20 cellular contexts compared by ENCODE assay signal in the genomic region with DNA sequence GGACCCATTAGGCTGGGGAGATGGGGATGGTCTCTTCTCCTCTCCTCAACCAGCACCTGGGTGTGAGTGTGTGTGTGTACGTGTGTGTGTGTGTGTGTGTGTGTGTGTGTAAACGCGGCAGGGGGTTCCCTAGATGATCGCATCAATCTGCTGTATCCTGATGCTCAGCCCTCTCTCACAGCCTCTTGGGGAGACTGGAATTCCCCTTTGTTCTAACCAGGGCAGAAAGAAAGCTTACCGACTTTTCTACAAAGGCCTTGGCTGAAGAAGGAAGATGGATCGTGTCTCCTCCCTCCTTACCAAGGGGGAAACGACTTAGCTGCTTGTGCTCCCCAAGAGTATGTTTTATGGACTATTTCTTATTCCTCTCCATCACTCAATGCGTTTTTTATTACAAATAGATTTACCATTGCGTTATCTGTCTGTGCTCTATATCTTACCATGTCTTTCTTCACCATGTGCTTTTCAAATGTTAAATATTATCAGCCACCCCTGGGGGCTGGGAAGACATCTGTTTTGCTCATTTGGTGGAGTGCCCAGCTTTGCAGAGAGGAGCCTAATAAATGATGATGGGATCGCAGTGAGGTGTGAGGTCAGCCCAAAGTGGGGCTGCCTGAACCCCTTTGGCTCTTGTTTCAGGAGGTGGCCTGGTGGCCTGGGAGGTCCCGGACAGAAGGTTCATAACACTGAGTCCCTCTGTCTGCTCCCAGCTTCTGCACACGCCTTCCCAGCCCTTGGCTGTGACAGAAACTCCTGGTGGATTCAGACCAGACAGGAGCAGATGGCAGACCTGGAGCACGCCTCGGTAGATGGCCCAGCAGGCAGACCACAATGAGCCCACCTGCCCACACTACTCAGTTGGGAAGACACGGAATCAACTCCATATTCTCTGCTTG.
DNase-seq lines count a peak whose midpoint lies in the region; ATAC-seq and TF ChIP-seq lines count a peak whose summit lies in the region.
"Had no signal": no experiment of that assay in that cellular context is flagged by ENCODE, and none has a peak within 500 bp of the region (broad histone marks: within the 10 kb centered on the region; RNA-seq: fewer than 3 reads in every experiment).

No MANE protein-coding gene starts in this region.

- H3K4me1 ChIP-seq in SK-N-SH (ENCODE audit: control insufficient read depth in 1 of 2, insufficient read depth in 2 of 2, low read depth in 1 of 2, low read length in 1 of 2) (peaks cover 0 to 23% of the 10 kb centered on the region in 2 experiments; a peak in 3 of 4 replicates), subcutaneous abdominal adipose tissue (ENCODE audit: control insufficient read depth in 5 of 5, insufficient read depth in 5 of 5, low read length in 5 of 5) (peaks cover 14 to 66% (median 51%) of the 10 kb centered on the region in 5 donors), spleen (peaks cover 4 to 25% (median 12%) of the 10 kb centered on the region in 6 donors)
- H3K4me1 ChIP-seq: SJSA1 had no signal

- H3K4me3 ChIP-seq in SK-N-SH (ENCODE audit: low read depth in 2 of 2, low read length in 1 of 2) = no peak overlapping the region
- no peak overlapping the region for H3K4me3 ChIP-seq in subcutaneous abdominal adipose tissue (ENCODE audit: low read depth in 1 of 5, low read length in 5 of 5)
- H3K4me3 ChIP-seq in spleen = no peak overlapping the region
- H3K4me3 ChIP-seq: SJSA1 had no signal

- 64% methylated on average over 13 of the region's 15 CpGs for WGBS in SK-N-SH (ENCODE audit: low lambda C conversion rate)
- WGBS in spleen, 5 donors = 84 to 87% (median 86%) methylated on average over 15 of the region's 15 CpGs

- peaks cover 6% of the 10 kb centered on the region for H3K27me3 Mint-ChIP-seq in glutamatergic neuron (ENCODE audit: unreplicated experiment)
- peaks cover 63% of the 10 kb centered on the region for H3K27me3 Mint-ChIP-seq in stimulated activated memory B cell treated with anti-CD40 and anti-IgM and Interleukin-4, amounts not matched to agents 10 μg/mL and 1 μg/mL and 100 μg/mL, for 72 hours
- H3K27me3 Mint-ChIP-seq: CD4-positive, CD25-positive, alpha-beta regulatory T cell had no signal

- POLR2A ChIA-PET in SK-N-SH (lab: Yijun Ruan, JAX) = interaction anchor here (1.1 kb wide), 1 partner anchor 59 kb away, joined by 3 read pairs; no protein-coding TSS in a partner anchor

- no peak for TF ChIP-seq CTCF in SK-N-SH (IDR thresholded peaks at IDR 0.05)
- TF ChIP-seq CTCF in glutamatergic neuron (IDR thresholded peaks at IDR 0.05; ENCODE audit: partially characterized antibody, unreplicated experiment) = no peak
- no peak for TF ChIP-seq CTCF in spleen (IDR thresholded peaks at IDR 0.05 in 8 of 11, conservative IDR thresholded peaks at IDR 0.05 in 3 of 11)

- H4K20me1 ChIP-seq in SK-N-SH (ENCODE audit: insufficient read depth) = peaks cover 16% of the 10 kb centered on the region

- ATAC-seq in stimulated activated memory B cell treated with anti-CD40 and anti-IgM and Interleukin-4, amounts not matched to agents 10 μg/mL and 1 μg/mL and 100 μg/mL, for 72 hours = no peak
- ATAC-seq: HCT116, PC-3 had no signal

- intact Hi-C loops in spleen (cut with DNase I; ENCODE audit: low total_unique reads) = no loop called here

- TF ChIP-seq POLR2A in spleen (IDR thresholded peaks at IDR 0.05) = no peak

- H3K4me3 Mint-ChIP-seq in glutamatergic neuron (ENCODE audit: unreplicated experiment) = peak overlapping the region; percentile 74
- H3K4me3 Mint-ChIP-seq in stimulated activated memory B cell treated with anti-CD40 and anti-IgM and Interleukin-4, amounts not matched to agents 10 μg/mL and 1 μg/mL and 100 μg/mL, for 72 hours = no peak overlapping the region
- H3K4me3 Mint-ChIP-seq: B cell; CD4-positive, CD25-positive, alpha-beta regulatory T cell had no signal

- H3K27me3 ChIP-seq in SK-N-SH (ENCODE audit: insufficient read depth) (no peaks in the 10 kb centered on the region), subcutaneous abdominal adipose tissue (ENCODE audit: control insufficient read depth in 5 of 5, insufficient read depth in 4 of 5, low read length in 5 of 5) (no peaks in the 10 kb centered on the region), spleen (replicated peaks in 1 of 7) (peaks cover 0 to 39% (median 0%) of the 10 kb centered on the region in 7 donors)
- H3K27me3 ChIP-seq: SJSA1 had no signal

- H3K36me3 ChIP-seq in SK-N-SH (replicated peaks in 1 of 2; ENCODE audit: control insufficient read depth in 1 of 2, insufficient read depth in 2 of 2, low read length in 1 of 2) = peaks cover 0 to 28% of the 10 kb centered on the region in 2 experiments
- H3K36me3 ChIP-seq in subcutaneous abdominal adipose tissue (ENCODE audit: control insufficient read depth in 5 of 5, insufficient read depth in 5 of 5, low read length in 5 of 5) = peaks cover 0 to 19% (median 8%) of the 10 kb centered on the region in 5 donors
- no peaks in the 10 kb centered on the region for H3K36me3 ChIP-seq in spleen
- H3K36me3 ChIP-seq: SJSA1 had no signal

- no peak overlapping the region for H3K9ac ChIP-seq in SK-N-SH
- no peak overlapping the region for H3K9ac ChIP-seq in subcutaneous abdominal adipose tissue (ENCODE audit: low read length in 5 of 5)

- TF ChIP-seq RAD21 in SK-N-SH (IDR thresholded peaks at IDR 0.05; ENCODE audit: low read length) = no peak

- peak in 1 of 2 experiments; percentile 88; a peak in 1 of 4 replicates for TF ChIP-seq EP300 in SK-N-SH (IDR thresholded peaks at IDR 0.05; ENCODE audit: borderline replicate concordance in 1 of 2, low read depth in 1 of 2, low read length in 1 of 2)

- H3K27ac ChIP-seq in SK-N-SH (ENCODE audit: low read depth in 2 of 2, low read length in 1 of 2) (peak overlapping the region in 1 of 2 experiments; percentile 90; a peak in 2 of 4 replicates), subcutaneous abdominal adipose tissue (ENCODE audit: low read depth, low read length) (peak overlapping the region; percentile 57), caudate nucleus (ENCODE audit: low read depth, low read length) (no peak overlapping the region), spleen (no peak overlapping the region)
- H3K27ac ChIP-seq: 22Rv1, RWPE1, SJSA1 had no signal

- no peak overlapping the region for H3K4me2 ChIP-seq in SK-N-SH

- peaks cover 99% of the 10 kb centered on the region for H3K79me2 ChIP-seq in SK-N-SH (ENCODE audit: insufficient read depth)

- no peak overlapping the region for H2AFZ ChIP-seq in SK-N-SH (ENCODE audit: low read depth)

- DNase-seq in NCI-H82 (lab: John Stamatoyannopoulos, UW) (peak; percentile 8), NCI-H82 treated with DMSO at 0.1 percent for 48 hours (lab: John Stamatoyannopoulos, UW; ENCODE audit: unreplicated experiment) (no peak), SK-N-SH (peak; percentile 69), glutamatergic neuron (peak; percentile 35), caudate nucleus (lab: John Stamatoyannopoulos, UW) (no peak), spleen (no peak)
- DNase-seq: Calu3; CD4-positive, CD25-positive, alpha-beta regulatory T cell; DMS79; NCI-H1417; NCI-H2081 treated with DMSO at 0.1 percent for 48 hours; NCI-H226; PC-3 had no signal

- H3K27ac Mint-ChIP-seq in glutamatergic neuron (ENCODE audit: unreplicated experiment) = peak overlapping the region; percentile 96
- H3K27ac Mint-ChIP-seq in stimulated activated memory B cell treated with anti-CD40 and anti-IgM and Interleukin-4, amounts not matched to agents 10 μg/mL and 1 μg/mL and 100 μg/mL, for 72 hours = no peak overlapping the region
- H3K27ac Mint-ChIP-seq: B cell; CD4-positive, CD25-positive, alpha-beta regulatory T cell had no signal

- CTCF ChIA-PET in SK-N-SH (lab: Yijun Ruan, JAX) = interaction anchor here (0.9 to 1.2 kb wide), 2 partner anchors 24 to 58 kb away, joined by 3 read pairs; no protein-coding TSS in a partner anchor

- no peaks in the 10 kb centered on the region for H3F3A ChIP-seq in SK-N-SH (replicated peaks; ENCODE audit: insufficient read depth)

- H3K4me1 Mint-ChIP-seq in glutamatergic neuron (ENCODE audit: low read depth, unreplicated experiment) = peaks cover 25% of the 10 kb centered on the region
- H3K4me1 Mint-ChIP-seq in stimulated activated memory B cell treated with anti-CD40 and anti-IgM and Interleukin-4, amounts not matched to agents 10 μg/mL and 1 μg/mL and 100 μg/mL, for 72 hours = peaks cover 26% of the 10 kb centered on the region

- H3K9me2 ChIP-seq in SK-N-SH = no peaks in the 10 kb centered on the region

- peaks cover 14% of the 10 kb centered on the region for H3K9me3 Mint-ChIP-seq in glutamatergic neuron (ENCODE audit: unreplicated experiment)
- no peaks in the 10 kb centered on the region for H3K9me3 Mint-ChIP-seq in stimulated activated memory B cell treated with anti-CD40 and anti-IgM and Interleukin-4, amounts not matched to agents 10 μg/mL and 1 μg/mL and 100 μg/mL, for 72 hours
- H3K9me3 Mint-ChIP-seq: CD4-positive, CD25-positive, alpha-beta regulatory T cell had no signal

- no peaks in the 10 kb centered on the region for H3K9me3 ChIP-seq in SK-N-SH
- H3K9me3 ChIP-seq in subcutaneous abdominal adipose tissue (ENCODE audit: control insufficient read depth in 5 of 5, low read length in 5 of 5) = no peaks in the 10 kb centered on the region
- H3K9me3 ChIP-seq in spleen = no peaks in the 10 kb centered on the region
- H3K9me3 ChIP-seq: SJSA1 had no signal

- H3K36me3 Mint-ChIP-seq in glutamatergic neuron (ENCODE audit: unreplicated experiment) = no peaks in the 10 kb centered on the region
- H3K36me3 Mint-ChIP-seq in stimulated activated memory B cell treated with anti-CD40 and anti-IgM and Interleukin-4, amounts not matched to agents 10 μg/mL and 1 μg/mL and 100 μg/mL, for 72 hours = no peaks in the 10 kb centered on the region

TF ChIP-seq in SK-N-SH, 30 proteins besides CTCF, POLR2A, EP300 and RAD21 (continues in another document):
- TF ChIP-seq, protein P1, sequence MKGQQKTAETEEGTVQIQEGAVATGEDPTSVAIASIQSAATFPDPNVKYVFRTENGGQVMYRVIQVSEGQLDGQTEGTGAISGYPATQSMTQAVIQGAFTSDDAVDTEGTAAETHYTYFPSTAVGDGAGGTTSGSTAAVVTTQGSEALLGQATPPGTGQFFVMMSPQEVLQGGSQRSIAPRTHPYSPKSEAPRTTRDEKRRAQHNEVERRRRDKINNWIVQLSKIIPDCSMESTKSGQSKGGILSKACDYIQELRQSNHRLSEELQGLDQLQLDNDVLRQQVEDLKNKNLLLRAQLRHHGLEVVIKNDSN (IDR thresholded peaks at IDR 0.05; ENCODE audit: borderline replicate concordance, low read depth) = no peak
- TF ChIP-seq, protein P2, sequence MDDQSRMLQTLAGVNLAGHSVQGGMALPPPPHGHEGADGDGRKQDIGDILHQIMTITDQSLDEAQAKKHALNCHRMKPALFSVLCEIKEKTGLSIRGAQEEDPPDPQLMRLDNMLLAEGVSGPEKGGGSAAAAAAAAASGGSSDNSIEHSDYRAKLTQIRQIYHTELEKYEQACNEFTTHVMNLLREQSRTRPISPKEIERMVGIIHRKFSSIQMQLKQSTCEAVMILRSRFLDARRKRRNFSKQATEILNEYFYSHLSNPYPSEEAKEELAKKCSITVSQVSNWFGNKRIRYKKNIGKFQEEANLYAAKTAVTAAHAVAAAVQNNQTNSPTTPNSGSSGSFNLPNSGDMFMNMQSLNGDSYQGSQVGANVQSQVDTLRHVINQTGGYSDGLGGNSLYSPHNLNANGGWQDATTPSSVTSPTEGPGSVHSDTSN (IDR thresholded peaks at IDR 0.05) = no peak
- TF ChIP-seq NRF1 (IDR thresholded peaks at IDR 0.05; ENCODE audit: low read depth, low read length) = no peak
- TF ChIP-seq FOSL2 (IDR thresholded peaks at IDR 0.05; ENCODE audit: borderline replicate concordance, low read depth) = no peak

Comparison
In these comparisons a context has a peak if more than half of its experiments do, and no peak if none do; other contexts are left out.
1. DNase-seq: peak in NCI-H82 (single experiment), SK-N-SH (single experiment) and glutamatergic neuron (single experiment); none in NCI-H82 treated with DMSO at 0.1 percent for 48 hours (single experiment), caudate nucleus (0 of 61) and spleen (single experiment).